In genomic region chr6:132506869-132507813, GRCh38 we compare ENCODE assay signal across 23 cellular contexts. TPM values are rescaled to one million over a fixed set of nuclear protein-coding genes. Genes with fewer than 3 reads are reported as not detected.
DNase-seq lines count a peak whose midpoint lies in the region; ATAC-seq, FAIRE-seq and TF ChIP-seq lines count a peak whose summit lies in the region.
"Had no signal": no experiment of that assay in that cellular context is flagged by ENCODE, and none has a peak within 500 bp of the region (broad histone marks: within the 10 kb centered on the region; RNA-seq: fewer than 3 reads in every experiment).

No MANE protein-coding gene starts in this region.

- H3K36me3 Mint-ChIP-seq in IgD-negative memory B cell (peaks cover 2% of the 10 kb centered on the region), naive B cell (peaks cover 35 to 59% of the 10 kb centered on the region in 2 donors)

- DNase-seq in GM12878 (ENCODE audit: low read depth, low spot score) (no peak), naive B cell (no peak), HAP-1 (ENCODE audit: low spot score in 2 of 2) (no peak), gastrocnemius medialis (no peak)
- DNase-seq: DMS53, HCEC 1CT, Kasumi-1, MG63, NCI-H1417, NCI-H1694 treated with DMSO at 0.1 percent for 48 hours, NCI-H2081 treated with DMSO at 0.1 percent for 48 hours, NCI-H446, NCI-H526 treated with DMSO at 0.1 percent for 48 hours, PC-9, SIG-M5, SK-N-SH had no signal

- H3K27ac ChIP-seq in DOHH2 (ENCODE audit: low read depth, low read length) (peak overlapping the region; percentile 72), GM12878 (ENCODE audit: control insufficient read depth, insufficient read depth) (no peak overlapping the region), gastrocnemius medialis (no peak overlapping the region)
- H3K27ac ChIP-seq: A549, PC-9 had no signal

- H3K9me3 Mint-ChIP-seq in IgD-negative memory B cell (no peaks in the 10 kb centered on the region), naive B cell (no peaks in the 10 kb centered on the region)
- H3K9me3 Mint-ChIP-seq: GM23338 had no signal

- H3K9me2 ChIP-seq in DOHH2 (replicated peaks; ENCODE audit: control insufficient read depth, low read length): no peaks in the 10 kb centered on the region
- H3K9me2 ChIP-seq: SK-N-SH had no signal

- in situ Hi-C loops in GM12878 (cut with MboI): no loop called here
- in situ Hi-C loops in HAP-1 (cut with MboI; ENCODE audit: low sequenced_read_pairs): no loop called here
- in situ Hi-C loops in gastrocnemius medialis (cut with MboI; ENCODE audit: low sequenced_read_pairs in 4 of 4): loop anchor here in 2 of 4 donors (25.0 kb wide), 2 partner anchors 305 to 1055 kb away; partner anchors contain the start of gene RPS12 (in 1 of the 2)

- no peak for FAIRE-seq in GM12878 (lab: Jason Lieb, UNC)
- FAIRE-seq: A549, D721Med had no signal

- H3K4me1 ChIP-seq in DOHH2 (ENCODE audit: control insufficient read depth, low read length): peaks cover 89% of the 10 kb centered on the region
- peaks cover 17% of the 10 kb centered on the region; the same call in 1 of the 2 replicates for H3K4me1 ChIP-seq in GM12878 (ENCODE audit: control insufficient read depth, insufficient read depth, low read length)
- H3K4me1 ChIP-seq in HAP-1: peaks cover 21% of the 10 kb centered on the region
- peaks cover 32 to 47% of the 10 kb centered on the region in 2 donors for H3K4me1 ChIP-seq in gastrocnemius medialis
- H3K4me1 ChIP-seq: BE2C had no signal

- H3K27me3 ChIP-seq in DOHH2 (ENCODE audit: control insufficient read depth, low read length) (no peaks in the 10 kb centered on the region), GM12878 (replicated peaks in 1 of 2; ENCODE audit: control insufficient read depth in 2 of 2, insufficient read depth in 2 of 2, low read length in 1 of 2) (no peaks in the 10 kb centered on the region), HAP-1 (ENCODE audit: low read depth) (no peaks in the 10 kb centered on the region), gastrocnemius medialis (no peaks in the 10 kb centered on the region)
- H3K27me3 ChIP-seq: BE2C, MG63 had no signal

- BruUV-seq in GM12878 (replicated peaks; lab: Mats Ljungman, UMichigan): no TSS peak

- TF ChIP-seq EP300 in GM12878 (IDR thresholded peaks at IDR 0.05; ENCODE audit: borderline replicate concordance in 1 of 2, control insufficient read depth in 1 of 2, low read depth in 2 of 2, low read length in 2 of 2): no peak

- H2AFZ ChIP-seq in GM12878 (ENCODE audit: control insufficient read depth, low read depth, low read length): no peak overlapping the region
- H2AFZ ChIP-seq: GM23338, PC-9 had no signal

- WGBS in GM12878 (ENCODE audit: insufficient coverage, insufficient replicate concordance, low lambda C conversion rate, missing lambda C conversion rate): 93% methylated on average over 5 of the region's 5 CpGs

- H3F3A ChIP-seq in DOHH2 (ENCODE audit: control insufficient read depth, insufficient read depth): peaks cover 43% of the 10 kb centered on the region

- TF ChIP-seq POLR2A in GM12878 (IDR thresholded peaks at IDR 0.05; ENCODE audit: low read depth, low read length): no peak
- no peak for TF ChIP-seq POLR2A in gastrocnemius medialis (IDR thresholded peaks at IDR 0.05)

- no peak overlapping the region for H3K9ac ChIP-seq in GM12878 (ENCODE audit: control insufficient read depth, insufficient read depth, low read length)
- H3K9ac ChIP-seq: SK-N-SH had no signal

- ATAC-seq in GM12878 (no peak), naive B cell (ENCODE audit: low read depth in 2 of 2) (no peak), HG03521 (IDR thresholded peaks at IDR 0.05; ENCODE audit: unreplicated experiment) (no peak), gastrocnemius medialis (no peak)
- ATAC-seq: A549, GM23338 had no signal

- H3K36me3 ChIP-seq in DOHH2 (ENCODE audit: control insufficient read depth, low read length) (peaks cover 95% of the 10 kb centered on the region), GM12878 (ENCODE audit: control insufficient read depth in 2 of 2, insufficient read depth in 2 of 2, low read length in 1 of 2) (peaks cover 0 to 16% of the 10 kb centered on the region in 2 experiments; a peak in 3 of 4 replicates), HAP-1 (replicated peaks) (peaks cover 4% of the 10 kb centered on the region; the same call in 1 of the 2 replicates), gastrocnemius medialis (peaks cover 0 to 7% of the 10 kb centered on the region in 2 donors)
- H3K36me3 ChIP-seq: BE2C had no signal

- H3K4me1 Mint-ChIP-seq in IgD-negative memory B cell (peaks cover 61 to 71% (median 68%) of the 10 kb centered on the region in 3 donors), naive B cell (peaks cover 73 to 80% (median 79%) of the 10 kb centered on the region in 3 donors)

- H3K27ac Mint-ChIP-seq in IgD-negative memory B cell: peak overlapping the region; percentile 26 to 60 (median 34)
- peak overlapping the region in 5 of 6 donors; percentile 23 to 92 (median 81) for H3K27ac Mint-ChIP-seq in naive B cell
- H3K27ac Mint-ChIP-seq: GM23338 had no signal

- no peak for TF ChIP-seq RAD21 in GM12878 (IDR thresholded peaks at IDR 0.05; ENCODE audit: insufficient read depth, low read depth, low read length)

- peak overlapping the region; percentile 56 for H3K4me2 ChIP-seq in DOHH2 (ENCODE audit: low read length)
- peak overlapping the region; percentile 56 for H3K4me2 ChIP-seq in GM12878 (ENCODE audit: control insufficient read depth, insufficient read depth)
- H3K4me2 ChIP-seq: A549, GM23338, PC-9, SK-N-SH had no signal

- H3K27me3 Mint-ChIP-seq in IgD-negative memory B cell (no peaks in the 10 kb centered on the region), naive B cell (no peaks in the 10 kb centered on the region)

- SMC1A ChIA-PET in GM12878 (lab: Charles Lee; ENCODE audit: uncharacterized antibody, unreplicated experiment): interaction anchor here (1.4 to 2.0 kb wide), 3 partner anchors 11 to 37 kb away, joined by 4 to 8 read pairs (median 7); no protein-coding TSS in a partner anchor

- H3K79me2 ChIP-seq in DOHH2 (ENCODE audit: control insufficient read depth, low read length): peaks cover 100% of the 10 kb centered on the region
- H3K79me2 ChIP-seq in GM12878 (ENCODE audit: control insufficient read depth, insufficient read depth, low read length): peaks cover 91% of the 10 kb centered on the region

- peak overlapping the region in 3 of 4 donors; percentile 67 to 85 (median 67) for H3K4me3 Mint-ChIP-seq in IgD-negative memory B cell
- H3K4me3 Mint-ChIP-seq in naive B cell: peak overlapping the region; percentile 58 to 89 (median 80)
- H3K4me3 Mint-ChIP-seq: GM23338 had no signal

- intact Hi-C loops in GM12878 (cut with micrococcal nuclease; ENCODE audit: unreplicated experiment) (no loop called here), gastrocnemius medialis (cut with DNase I; ENCODE audit: low total_unique reads) (no loop called here)

- H3K4me3 ChIP-seq in DOHH2 (ENCODE audit: low read length) (peak overlapping the region; percentile 54), GM12878 (peak overlapping the region; percentile 37; the same call in 1 of the 2 replicates), HAP-1 (no peak overlapping the region), gastrocnemius medialis (no peak overlapping the region)
- H3K4me3 ChIP-seq: A549, GM23338, MG63, PC-9 had no signal

- H4K20me1 ChIP-seq in DOHH2 (ENCODE audit: control insufficient read depth, insufficient read depth, low read depth, low read length) (no peaks in the 10 kb centered on the region), GM12878 (ENCODE audit: control insufficient read depth, insufficient read depth) (no peaks in the 10 kb centered on the region)

- POLR2A ChIA-PET in GM12878 (lab: Charles Lee): no interaction called here

- RAD21 ChIA-PET in GM12878 (lab: Charles Lee; ENCODE audit: unreplicated experiment): no interaction called here

- no peak for TF ChIP-seq CTCF in DOHH2 (IDR thresholded peaks at IDR 0.05; ENCODE audit: low read depth, low read length, poor library complexity, severe bottlenecking)
- no peak for TF ChIP-seq CTCF in GM12878 (IDR thresholded peaks at IDR 0.05 in 2 of 3, conservative IDR thresholded peaks at IDR 0.05 in 1 of 3; ENCODE audit: control insufficient read depth in 2 of 3, extremely low read depth in 1 of 3, insufficient read depth in 1 of 3, low read depth in 3 of 3, low read length in 3 of 3)
- TF ChIP-seq CTCF in gastrocnemius medialis (IDR thresholded peaks at IDR 0.05 in 4 of 5, conservative IDR thresholded peaks at IDR 0.05 in 1 of 5): no peak

- CTCF ChIA-PET in GM12878 (lab: Yijun Ruan, JAX): no interaction called here

- H3K9me3 ChIP-seq in DOHH2 (ENCODE audit: control insufficient read depth, insufficient read depth, low read length) (no peaks in the 10 kb centered on the region), GM12878 (replicated peaks; ENCODE audit: control insufficient read depth, insufficient read depth, low read length) (no peaks in the 10 kb centered on the region), HAP-1 (no peaks in the 10 kb centered on the region), gastrocnemius medialis (no peaks in the 10 kb centered on the region)
- H3K9me3 ChIP-seq: A549, BE2C, MG63, SK-N-SH had no signal

RNA-seq across cellular contexts. Expression of gene STX7, which starts 5.8 kb away (rescaled TPM):
- polyA plus RNA-seq in IgD-negative memory B cell: 96.7 TPM
- total RNA-seq in GM12878 (2013; cell fraction: nucleolus; rRNA removed): 94.1 and 97.1 TPM in 2 replicates
- total RNA-seq in GM12878 (2014; rRNA removed): 28.8 and 33.4 TPM in 2 replicates
- total RNA-seq in GM12878 (2014; rRNA removed; fragmentation: Illumina TruSeq; extraction: Trizol): 44.2 and 50.1 TPM in 2 replicates
- total RNA-seq in GM12878 (2021): 57.9 and 60.8 TPM in 2 replicates
- polyA plus RNA-seq in GM12878 (2011; ENCODE audit: low read depth): 17.1 TPM
- 75.5 and 95.5 TPM in 2 replicates for polyA plus RNA-seq in GM12878 (2011; rRNA removed)
- polyA plus RNA-seq in GM12878 (2011; cell fraction: cytosol; rRNA removed): 23.5 and 24.8 TPM in 2 replicates
- 41.1 and 47.0 TPM in 2 replicates for polyA plus RNA-seq in GM12878 (2011; cell fraction: nucleus; rRNA removed)
- 23.6 and 39.4 TPM in 2 replicates for polyA plus RNA-seq in GM12878 (2012)
- polyA plus RNA-seq in GM12878 (2014; fragmentation: Illumina TruSeq; extraction: Trizol): 66.1 and 70.2 TPM in 2 replicates
- 10 to 100 TPM; 26.5 to 30.7 TPM for polyA plus RNA-seq in GM12878 (2014; fragmentation: Nextera tagmentation; extraction: Ambion mirVana)
- 38.6 and 40.0 TPM in 2 replicates for polyA plus RNA-seq in GM12878 (2014; rRNA removed)
- polyA plus RNA-seq in GM12878 (2016; fragmentation: Nextera tagmentation; extraction: Ambion mirVana): 10 to 100 TPM; 52.5 to 58.1 TPM
- 33.6 and 41.0 TPM in 2 replicates for polyA minus RNA-seq in GM12878 (2011; rRNA and poly(A)+ RNA removed)
- polyA minus RNA-seq in GM12878 (2011; cell fraction: cytosol; rRNA and poly(A)+ RNA removed): 24.6 and 27.8 TPM in 2 replicates
- polyA minus RNA-seq in GM12878 (2011; cell fraction: nucleus; rRNA and poly(A)+ RNA removed): 60.2 and 102 TPM in 2 replicates
- polyA plus RNA-seq in naive B cell (ENCODE audit: low read depth in 6 of 6): 100 to 1,000 TPM; 141 to 257 (median 207) TPM
- 10 to 100 TPM; 18.2 to 64.3 (median 20.6) TPM for total RNA-seq in gastrocnemius medialis

RNA-seq across cellular contexts. Expression of gene TAAR9, which starts 30.9 kb away (rescaled TPM):
- polyA plus RNA-seq in IgD-negative memory B cell: not detected
- not detected in 2 replicates for total RNA-seq in GM12878 (2013; cell fraction: nucleolus; rRNA removed)
- not detected in 2 replicates for total RNA-seq in GM12878 (2014; rRNA removed)
- total RNA-seq in GM12878 (2014; rRNA removed; fragmentation: Illumina TruSeq; extraction: Trizol): not detected in 2 replicates
- total RNA-seq in GM12878 (2021): not detected in 2 replicates
- not detected for polyA plus RNA-seq in GM12878 (2011; ENCODE audit: low read depth)
- not detected in 2 replicates for polyA plus RNA-seq in GM12878 (2011; rRNA removed)
- polyA plus RNA-seq in GM12878 (2011; cell fraction: cytosol; rRNA removed): not detected in 2 replicates
- polyA plus RNA-seq in GM12878 (2011; cell fraction: nucleus; rRNA removed): not detected in 2 replicates
- not detected in 2 replicates for polyA plus RNA-seq in GM12878 (2012)
- polyA plus RNA-seq in GM12878 (2014; fragmentation: Illumina TruSeq; extraction: Trizol): not detected in 2 replicates
- not detected for polyA plus RNA-seq in GM12878 (2014; fragmentation: Nextera tagmentation; extraction: Ambion mirVana)
- polyA plus RNA-seq in GM12878 (2014; rRNA removed): not detected in 2 replicates
- not detected for polyA plus RNA-seq in GM12878 (2016; fragmentation: Nextera tagmentation; extraction: Ambion mirVana)
- polyA minus RNA-seq in GM12878 (2011; rRNA and poly(A)+ RNA removed): not detected in 2 replicates
- not detected in 2 replicates for polyA minus RNA-seq in GM12878 (2011; cell fraction: cytosol; rRNA and poly(A)+ RNA removed)
- not detected in 2 replicates for polyA minus RNA-seq in GM12878 (2011; cell fraction: nucleus; rRNA and poly(A)+ RNA removed)
- not detected for polyA plus RNA-seq in naive B cell (ENCODE audit: low read depth in 6 of 6)
- not detected for total RNA-seq in gastrocnemius medialis
- total RNA-seq: GM23338, PC-9 had no signal
- polyA plus RNA-seq: A549, GM23338, SK-N-SH had no signal

RNA-seq across cellular contexts. Expression of gene TAAR8, which starts 45.3 kb away (rescaled TPM):
- polyA plus RNA-seq in IgD-negative memory B cell (not detected), GM12878 (2011; rRNA removed) (not detected in 2 replicates), GM12878 (2014; fragmentation: Illumina TruSeq; extraction: Trizol) (not detected in 2 replicates), GM12878 (2014; fragmentation: Nextera tagmentation; extraction: Ambion mirVana) (not detected), GM12878 (2014; rRNA removed) (not detected in 2 replicates), GM12878 (2016; fragmentation: Nextera tagmentation; extraction: Ambion mirVana) (not detected), naive B cell (ENCODE audit: low read depth in 6 of 6) (not detected)
- not detected in 2 replicates for total RNA-seq in GM12878 (2013; cell fraction: nucleolus; rRNA removed)
- total RNA-seq in GM12878 (2014; rRNA removed) (not detected in 2 replicates), GM12878 (2014; rRNA removed; fragmentation: Illumina TruSeq; extraction: Trizol) (not detected in 2 replicates), GM12878 (2021) (not detected in 2 replicates), gastrocnemius medialis (not detected)
- not detected for polyA plus RNA-seq in GM12878 (2011; ENCODE audit: low read depth)
- not detected in 2 replicates for polyA plus RNA-seq in GM12878 (2011; cell fraction: cytosol; rRNA removed)
- polyA plus RNA-seq in GM12878 (2011; cell fraction: nucleus; rRNA removed): not detected in 2 replicates
- polyA plus RNA-seq in GM12878 (2012): not detected in 2 replicates
- polyA minus RNA-seq in GM12878 (2011; rRNA and poly(A)+ RNA removed): not detected in 2 replicates
- not detected in 2 replicates for polyA minus RNA-seq in GM12878 (2011; cell fraction: cytosol; rRNA and poly(A)+ RNA removed)
- polyA minus RNA-seq in GM12878 (2011; cell fraction: nucleus; rRNA and poly(A)+ RNA removed): not detected in 2 replicates
- total RNA-seq: GM23338, PC-9 had no signal
- polyA plus RNA-seq: A549, GM23338, SK-N-SH had no signal

Comparison
In these comparisons a context has a peak if more than half of its experiments do, and no peak if none do; other contexts are left out.
1. H3K4me3 ChIP-seq: peak in DOHH2 (single experiment) and GM12878 (single experiment); none in HAP-1 (single experiment) and gastrocnemius medialis (0 of 4).